Comparison of ENCODE assay signal across 35 cellular contexts in the genomic region with DNA sequence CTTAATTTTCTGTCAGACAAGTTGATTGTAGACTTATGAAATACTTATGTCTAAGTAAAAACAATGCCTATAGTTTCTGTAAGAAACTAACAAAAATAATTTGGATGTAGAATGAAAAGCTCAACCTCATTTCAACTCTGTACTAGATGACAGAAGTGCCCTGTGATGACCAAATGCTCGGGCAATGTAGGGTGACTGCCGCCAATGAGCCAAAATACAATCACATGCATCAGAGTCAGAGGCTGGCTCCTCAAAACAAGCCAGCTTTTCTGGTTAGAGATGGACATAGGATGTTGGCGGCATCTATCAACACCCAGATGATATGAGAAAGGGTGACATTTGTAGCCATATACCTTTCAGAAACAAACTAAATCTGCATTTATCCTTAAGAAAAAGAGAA. TPM values are rescaled to one million over a fixed set of nuclear protein-coding genes. Genes with fewer than 3 reads are reported as not detected.
"Had no signal": no experiment of that assay in that cellular context is flagged by ENCODE, and none has a peak within 500 bp of the region (broad histone marks: within the 10 kb centered on the region; RNA-seq: fewer than 3 reads in every experiment).

No MANE protein-coding gene starts in this region.

- H3K4me1 ChIP-seq: ascending aorta had no signal

- H3K4me3 ChIP-seq: ascending aorta had no signal

- H3K9me3 ChIP-seq: ascending aorta had no signal

- ATAC-seq: activated CD8-positive, alpha-beta T cell treated with anti-CD3 and anti-CD28 coated beads for 36 hours; Panc1 had no signal

- H3K27ac ChIP-seq: ascending aorta, WERI-Rb-1 had no signal

- H3K27me3 ChIP-seq: ascending aorta had no signal

- DNase-seq: activated CD4-positive, alpha-beta T cell treated with anti-CD3 and anti-CD28 coated beads for 1 hour; activated CD4-positive, alpha-beta T cell treated with anti-CD3 and anti-CD28 coated beads, Interleukin-2, amount 10 ng/mL, durations not matched to agents 24 days and 14 days; activated CD4-positive, alpha-beta T cell treated with anti-CD3 and anti-CD28 coated beads, Interleukin-2, amount 50 U/mL, for 4 hours; activated CD4-positive, CD25-positive, alpha-beta regulatory T cell; activated CD8-positive, alpha-beta T cell treated with anti-CD3 and anti-CD28 coated beads for 36 hours; activated gamma-delta T cell; activated naive CD4-positive, alpha-beta T cell treated with Interleukin-2 at 50 U/mL for 16 hours; activated naive CD8-positive, alpha-beta T cell treated with anti-CD3 and anti-CD28 coated beads, Interleukin-2, amount 10 ng/mL, durations not matched to agents 7 days and 5 days; activated T-cell treated with anti-CD3 and anti-CD28 coated beads, Interleukin-2, amount 50 U/mL, for 24 hours; amygdala; central memory CD4-positive, alpha-beta T cell; Karpas-422; KBM-7; NCI-H1048; NCI-H1105 treated with DMSO at 0.1 percent for 48 hours; NCI-H1436; NCI-H1694; NCI-H1930; NCI-H2081 treated with DMSO at 0.1 percent for 48 hours; NCI-H226; NCI-H446 treated with DMSO at 0.1 percent for 48 hours; NCI-H524; NCI-H69; NCI-H82; SW 1271; T-helper 1 cell; T-helper 2 cell; T-helper 9 cell; WERI-Rb-1 had no signal

RNA-seq across cellular contexts. Expression of a gene that starts 23.9 kb away (rescaled TPM):
- total RNA-seq: activated CD4-positive, alpha-beta T cell treated with anti-CD3 and anti-CD28 coated beads, Interleukin-2, amount 10 ng/mL, durations not matched to agents 24 days and 14 days; activated CD8-positive, alpha-beta memory T cell treated with anti-CD3 and anti-CD28 coated beads for 36 hours; activated CD8-positive, alpha-beta T cell treated with anti-CD3 and anti-CD28 coated beads for 36 hours; activated naive CD8-positive, alpha-beta T cell treated with anti-CD3 and anti-CD28 coated beads, Interleukin-2, amount 10 ng/mL, durations not matched to agents 7 days and 5 days; activated T-helper 2 cell treated with anti-CD3 and anti-CD28 coated beads, Interferon-gamma antibody, Interleukin-2, Interleukin-4, amounts not matched to agents 10 μg/mL and 5 μg/mL and 100 μg/mL, durations not matched to agents 14 hours and 24 hours and 36 hours; ascending aorta; MCF 10A; RPMI7951 had no signal
